In the genomic region with DNA sequence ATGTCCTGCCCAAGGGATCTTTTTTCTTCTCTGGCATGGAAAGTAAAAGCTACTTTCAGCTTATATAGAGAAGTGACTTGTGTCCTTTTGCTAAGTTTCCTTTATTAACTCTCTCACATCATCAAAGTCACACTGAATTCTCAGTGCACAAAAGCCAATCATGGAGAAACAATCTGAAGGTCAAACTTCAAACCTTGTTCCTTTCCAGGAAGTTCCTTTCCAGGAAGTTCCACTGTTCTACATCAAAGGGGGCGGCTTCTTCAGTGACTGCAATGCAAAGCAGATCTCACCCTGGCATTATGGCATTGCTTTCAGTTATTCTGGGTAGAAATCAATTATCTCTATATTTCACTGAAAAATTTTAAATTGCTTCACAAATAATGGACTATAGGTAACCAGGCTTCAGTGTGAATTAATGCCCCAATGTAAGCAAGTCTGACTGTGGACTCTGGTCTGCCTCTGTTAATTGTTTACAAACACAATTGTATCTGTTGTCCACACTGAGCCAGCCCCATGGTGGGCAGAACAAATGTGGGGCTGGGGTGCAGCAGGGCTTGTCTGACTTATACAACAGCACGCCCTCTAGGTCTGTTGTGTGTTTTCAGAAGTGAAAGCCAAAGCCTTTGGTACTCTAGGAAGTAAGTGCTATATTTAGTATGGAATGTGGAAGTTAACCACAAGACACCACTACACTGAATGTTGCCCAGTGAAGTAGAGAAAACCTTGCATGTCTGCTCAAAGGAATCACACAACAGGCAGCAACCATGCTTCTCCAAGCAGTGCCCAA, we compare ENCODE assay signal across 10 cellular contexts.
DNase-seq lines count a peak whose midpoint lies in the region; ATAC-seq, FAIRE-seq and TF ChIP-seq lines count a peak whose summit lies in the region.
"Had no signal": no experiment of that assay in that cellular context is flagged by ENCODE, and none has a peak within 500 bp of the region (broad histone marks: within the 10 kb centered on the region; RNA-seq: fewer than 3 reads in every experiment).

No MANE protein-coding gene starts in this region.

- no peaks in the 10 kb centered on the region for H3K79me2 ChIP-seq in keratinocyte (ENCODE audit: control insufficient read depth, insufficient read depth, low read length)

- H3K4me3 Mint-ChIP-seq in activated CD8-positive, alpha-beta memory T cell treated with anti-CD3 and anti-CD28 coated beads, Interleukin-2, amount 10 ng/mL, durations not matched to agents 7 days and 5 days, result no peak overlapping the region
- no peak overlapping the region for H3K4me3 Mint-ChIP-seq in type B pancreatic cell
- H3K4me3 Mint-ChIP-seq: CD4-positive, alpha-beta memory T cell had no signal

- no peak overlapping the region for H3K4me2 ChIP-seq in keratinocyte (ENCODE audit: control insufficient read depth, extremely low read depth, insufficient read depth, low read depth, low read length)

- H3K9me3 Mint-ChIP-seq in activated CD8-positive, alpha-beta memory T cell treated with anti-CD3 and anti-CD28 coated beads, Interleukin-2, amount 10 ng/mL, durations not matched to agents 7 days and 5 days (ENCODE audit: low read depth), result no peaks in the 10 kb centered on the region
- no peaks in the 10 kb centered on the region for H3K9me3 Mint-ChIP-seq in type B pancreatic cell
- H3K9me3 Mint-ChIP-seq: CD4-positive, alpha-beta memory T cell had no signal

- peaks cover 25 to 29% of the 10 kb centered on the region in 2 experiments for H3K36me3 ChIP-seq in keratinocyte (ENCODE audit: control insufficient read depth in 2 of 2, extremely low read depth in 1 of 2, insufficient read depth in 2 of 2, low read length in 2 of 2)

- no peaks in the 10 kb centered on the region for H3K9me1 ChIP-seq in keratinocyte (ENCODE audit: control insufficient read depth, extremely low read depth, insufficient read depth, low read length)

- CTCF ChIA-PET in activated CD8-positive, alpha-beta memory T cell treated with anti-CD3 and anti-CD28 coated beads, Interleukin-2, amount 10 ng/mL, durations not matched to agents 7 days and 5 days (lab: Charles Lee), result interaction anchor here (1.3 kb wide), 1 partner anchor 103 kb away, joined by 4 read pairs; no protein-coding TSS in a partner anchor

- TF ChIP-seq CTCF in keratinocyte (optimal IDR thresholded peaks at IDR 0.05 in 1 of 3, IDR thresholded peaks at IDR 0.05 in 1 of 3, conservative IDR thresholded peaks at IDR 0.05 in 1 of 3; ENCODE audit: extremely low read depth in 1 of 3, insufficient read depth in 2 of 3, low read length in 3 of 3) (peak in 1 of 3 experiments; percentile 26), type B pancreatic cell (conservative IDR thresholded peaks at IDR 0.05) (no peak)

- no peak for DNase-seq in activated CD8-positive, alpha-beta memory T cell treated with anti-CD3 and anti-CD28 coated beads, Interleukin-2, amount 10 ng/mL, durations not matched to agents 7 days and 5 days
- DNase-seq in activated CD8-positive, alpha-beta memory T cell treated with anti-CD3 and anti-CD28 coated beads, Interleukin-2, amount 50 U/mL, for 48 hours, result no peak
- DNase-seq in amniotic epithelial cell (ENCODE audit: low read depth), result peak; percentile 83
- DNase-seq in keratinocyte (ENCODE audit: low read depth, low spot score), result no peak
- no peak for DNase-seq in type B pancreatic cell (ENCODE audit: extremely low spot score, unreplicated experiment)
- no peak for DNase-seq in RKO (ENCODE audit: low spot score)
- DNase-seq in NAMALWA (ENCODE audit: low spot score), result no peak
- DNase-seq: activated T-cell treated with anti-CD3 and anti-CD28 coated beads, Interleukin-2, amount 50 U/mL, for 48 hours; CD4-positive, alpha-beta memory T cell had no signal

- dilution Hi-C loops in keratinocyte (cut with MboI; ENCODE audit: extremely low pct_ligation_motif_present, low sequenced_read_pairs), result no loop called here

- ATAC-seq in activated CD8-positive, alpha-beta memory T cell treated with anti-CD3 and anti-CD28 coated beads, Interleukin-2, amount 10 ng/mL, durations not matched to agents 7 days and 5 days, result peak; percentile 30
- ATAC-seq in HG02973 (IDR thresholded peaks at IDR 0.05; ENCODE audit: unreplicated experiment), result no peak

- H3K4me3 ChIP-seq in keratinocyte (ENCODE audit: control insufficient read depth in 2 of 3, extremely low read depth in 1 of 3, insufficient read depth in 2 of 3, low read depth in 1 of 3, low read length in 3 of 3), result no peak overlapping the region

- peak; percentile 75 for FAIRE-seq in keratinocyte (lab: Jason Lieb, UNC)

- no peaks in the 10 kb centered on the region for H3K27me3 ChIP-seq in keratinocyte (ENCODE audit: control insufficient read depth, extremely low read depth, insufficient read depth, low read length)

- H2AFZ ChIP-seq in keratinocyte (ENCODE audit: control insufficient read depth, low read length), result no peak overlapping the region

- H3K27ac ChIP-seq in keratinocyte (ENCODE audit: control insufficient read depth, insufficient read depth, low read length), result no peak overlapping the region

- peaks cover 9% of the 10 kb centered on the region for H3K4me1 ChIP-seq in keratinocyte (ENCODE audit: control insufficient read depth, extremely low read depth, insufficient read depth, low read length)

- H3K27me3 Mint-ChIP-seq in activated CD8-positive, alpha-beta memory T cell treated with anti-CD3 and anti-CD28 coated beads, Interleukin-2, amount 10 ng/mL, durations not matched to agents 7 days and 5 days, result no peaks in the 10 kb centered on the region
- no peaks in the 10 kb centered on the region for H3K27me3 Mint-ChIP-seq in type B pancreatic cell

- H4K20me1 ChIP-seq in keratinocyte (ENCODE audit: control insufficient read depth, extremely low read depth, insufficient read depth, low read length), result no peaks in the 10 kb centered on the region

- peaks cover 15% of the 10 kb centered on the region for H3K4me1 Mint-ChIP-seq in activated CD8-positive, alpha-beta memory T cell treated with anti-CD3 and anti-CD28 coated beads, Interleukin-2, amount 10 ng/mL, durations not matched to agents 7 days and 5 days
- H3K4me1 Mint-ChIP-seq in type B pancreatic cell (ENCODE audit: unreplicated experiment), result peaks cover 7% of the 10 kb centered on the region

- H3K9me3 ChIP-seq in keratinocyte (ENCODE audit: control insufficient read depth, low read depth, low read length), result no peaks in the 10 kb centered on the region

- H3K9ac ChIP-seq in keratinocyte (ENCODE audit: control insufficient read depth, extremely low read depth, insufficient read depth, low read length), result no peak overlapping the region

- H3K27ac Mint-ChIP-seq in activated CD8-positive, alpha-beta memory T cell treated with anti-CD3 and anti-CD28 coated beads, Interleukin-2, amount 10 ng/mL, durations not matched to agents 7 days and 5 days, result peak overlapping the region; percentile 45
- peak overlapping the region; percentile 24 for H3K27ac Mint-ChIP-seq in type B pancreatic cell
- H3K27ac Mint-ChIP-seq: CD4-positive, alpha-beta memory T cell had no signal

- H3K36me3 Mint-ChIP-seq in activated CD8-positive, alpha-beta memory T cell treated with anti-CD3 and anti-CD28 coated beads, Interleukin-2, amount 10 ng/mL, durations not matched to agents 7 days and 5 days, result no peaks in the 10 kb centered on the region
- peaks cover 47% of the 10 kb centered on the region for H3K36me3 Mint-ChIP-seq in type B pancreatic cell
- H3K36me3 Mint-ChIP-seq: CD4-positive, alpha-beta memory T cell had no signal
